Comparison of ENCODE assay signal across 29 cellular contexts in the genomic region with DNA sequence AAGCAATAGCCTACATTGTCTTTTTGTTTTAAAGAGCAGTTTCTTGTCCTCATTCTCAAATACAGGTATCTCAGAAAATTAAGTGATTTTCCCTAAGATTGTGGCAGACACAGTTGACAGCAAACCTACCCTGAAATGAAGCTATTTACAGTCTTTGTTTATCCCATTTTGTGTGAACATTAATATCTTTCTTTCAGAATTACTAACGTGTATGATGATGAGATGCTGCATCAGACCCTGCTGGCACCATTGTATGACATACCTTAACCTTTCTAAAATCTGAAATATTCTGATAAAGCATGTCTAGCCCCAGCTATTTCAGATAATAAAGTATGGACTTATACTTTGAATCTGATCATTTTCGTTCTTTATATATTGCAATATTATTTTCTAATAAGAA.
"Had no signal": no experiment of that assay in that cellular context is flagged by ENCODE, and none has a peak within 500 bp of the region (broad histone marks: within the 10 kb centered on the region; RNA-seq: fewer than 3 reads in every experiment).

No MANE protein-coding gene starts in this region.

- H3K36me3 Mint-ChIP-seq: natural killer cell, neural progenitor cell, type B pancreatic cell had no signal

- H3K4me1 ChIP-seq: neural progenitor cell, parathyroid adenoma, psoas muscle, right lobe of liver, sigmoid colon, suprapubic skin, testis, tibial artery, transverse colon, upper lobe of right lung, uterus had no signal

- H3K9ac ChIP-seq: neural progenitor cell, parathyroid adenoma had no signal

- H3K4me3 Mint-ChIP-seq: natural killer cell; nephron; neural progenitor cell; stimulated activated memory B cell treated with anti-CD40 and anti-IgM and Interleukin-4, amounts not matched to agents 10 μg/mL and 1 μg/mL and 100 μg/mL, for 72 hours; stimulated activated naive CD8-positive, alpha-beta T cell treated with anti-CD3 and anti-CD28 coated beads, Interleukin-15, amount 100 ng/mL, for 72 hours; type B pancreatic cell had no signal

- H3K27me3 ChIP-seq: neural progenitor cell, ovary, right lobe of liver, sigmoid colon, suprapubic skin, testis, tibial artery, transverse colon, upper lobe of right lung, uterus had no signal

- H3K27ac ChIP-seq: neural progenitor cell, ovary, parathyroid adenoma, psoas muscle, right lobe of liver, sigmoid colon, suprapubic skin, testis, tibial artery, transverse colon, upper lobe of right lung, uterus had no signal

- H3K27me3 Mint-ChIP-seq: progenitor cell of endocrine pancreas; stimulated activated memory B cell treated with anti-CD40 and anti-IgM and Interleukin-4, amounts not matched to agents 10 μg/mL and 1 μg/mL and 100 μg/mL, for 72 hours; stimulated activated naive CD8-positive, alpha-beta T cell treated with anti-CD3 and anti-CD28 coated beads, Interleukin-15, amount 100 ng/mL, for 72 hours; type B pancreatic cell had no signal

- H3K9me3 ChIP-seq: ovary, psoas muscle, right lobe of liver, sigmoid colon, suprapubic skin, testis, tibial artery, transverse colon, upper lobe of right lung, uterus had no signal

- ATAC-seq: natural killer cell; psoas muscle; right cardiac atrium; right lobe of liver; stimulated activated memory B cell treated with anti-CD40 and anti-IgM and Interleukin-4, amounts not matched to agents 10 μg/mL and 1 μg/mL and 100 μg/mL, for 72 hours; stimulated activated naive CD8-positive, alpha-beta T cell treated with anti-CD3 and anti-CD28 coated beads, Interleukin-15, amount 100 ng/mL, for 72 hours; stimulated activated naive CD8-positive, alpha-beta T cell treated with anti-CD3 and anti-CD28 coated beads, Interleukin-15, Interleukin-2, amounts not matched to agents 100 U/mL and 50 U/mL, for 24 hours; upper lobe of right lung had no signal

- H3K27ac Mint-ChIP-seq: natural killer cell; nephron; neural progenitor cell; progenitor cell of endocrine pancreas; stimulated activated memory B cell treated with anti-CD40 and anti-IgM and Interleukin-4, amounts not matched to agents 10 μg/mL and 1 μg/mL and 100 μg/mL, for 72 hours; stimulated activated naive CD8-positive, alpha-beta T cell treated with anti-CD3 and anti-CD28 coated beads, Interleukin-15, amount 100 ng/mL, for 72 hours; type B pancreatic cell had no signal

- H3K79me2 ChIP-seq: parathyroid adenoma had no signal

- FAIRE-seq: small intestine had no signal

- H3K4me1 Mint-ChIP-seq: nephron; neural progenitor cell; stimulated activated memory B cell treated with anti-CD40 and anti-IgM and Interleukin-4, amounts not matched to agents 10 μg/mL and 1 μg/mL and 100 μg/mL, for 72 hours; stimulated activated naive CD8-positive, alpha-beta T cell treated with anti-CD3 and anti-CD28 coated beads, Interleukin-15, amount 100 ng/mL, for 72 hours had no signal

- H2AFZ ChIP-seq: neural progenitor cell, parathyroid adenoma had no signal

- H3K4me3 ChIP-seq: neural progenitor cell, ovary, psoas muscle, right lobe of liver, sigmoid colon, suprapubic skin, testis, tibial artery, transverse colon, upper lobe of right lung, uterus had no signal

- H3K9me3 Mint-ChIP-seq: natural killer cell; nephron; neural progenitor cell; stimulated activated memory B cell treated with anti-CD40 and anti-IgM and Interleukin-4, amounts not matched to agents 10 μg/mL and 1 μg/mL and 100 μg/mL, for 72 hours; stimulated activated naive CD8-positive, alpha-beta T cell treated with anti-CD3 and anti-CD28 coated beads, Interleukin-15, amount 100 ng/mL, for 72 hours; type B pancreatic cell had no signal

- H3K4me2 ChIP-seq: neural progenitor cell had no signal

- DNase-seq: natural killer cell; occipital lobe; ovary; posterior cingulate gyrus; psoas muscle; right cardiac atrium; right lobe of liver; sigmoid colon; small intestine; stimulated activated CD4-positive, alpha-beta T cell treated with anti-CD3 and anti-CD28 coated beads, Interleukin-15, amount 100 ng/mL, for 24 hours; stimulated activated CD4-positive, alpha-beta T cell treated with anti-CD3 and anti-CD28 coated beads, Interleukin-2, amount 100 ng/mL, for 24 hours; stimulated activated CD4-positive, alpha-beta T cell treated with anti-CD3 and anti-CD28 coated beads, Interleukin-2, amount 100 ng/mL, for 48 hours; stimulated activated CD4-positive, alpha-beta T cell treated with anti-CD3 and anti-CD28 coated beads, Interleukin-4, amount 100 ng/mL, for 24 hours; stimulated activated naive CD4-positive, alpha-beta T cell; stimulated activated naive CD8-positive, alpha-beta T cell treated with anti-CD3 and anti-CD28 coated beads, Interleukin-15, amount 100 ng/mL, for 72 hours; stimulated activated naive CD8-positive, alpha-beta T cell treated with anti-CD3 and anti-CD28 coated beads, Interleukin-15, Interleukin-2, amounts not matched to agents 100 U/mL and 50 U/mL, for 24 hours; substantia nigra; testis; tibial artery; transverse colon; upper lobe of right lung; uterus had no signal

- H3K36me3 ChIP-seq: neural progenitor cell, ovary, right lobe of liver, sigmoid colon, suprapubic skin, tibial artery, transverse colon, upper lobe of right lung, uterus had no signal
